ENCODE assay signal across 10 cellular contexts in the genomic region with DNA sequence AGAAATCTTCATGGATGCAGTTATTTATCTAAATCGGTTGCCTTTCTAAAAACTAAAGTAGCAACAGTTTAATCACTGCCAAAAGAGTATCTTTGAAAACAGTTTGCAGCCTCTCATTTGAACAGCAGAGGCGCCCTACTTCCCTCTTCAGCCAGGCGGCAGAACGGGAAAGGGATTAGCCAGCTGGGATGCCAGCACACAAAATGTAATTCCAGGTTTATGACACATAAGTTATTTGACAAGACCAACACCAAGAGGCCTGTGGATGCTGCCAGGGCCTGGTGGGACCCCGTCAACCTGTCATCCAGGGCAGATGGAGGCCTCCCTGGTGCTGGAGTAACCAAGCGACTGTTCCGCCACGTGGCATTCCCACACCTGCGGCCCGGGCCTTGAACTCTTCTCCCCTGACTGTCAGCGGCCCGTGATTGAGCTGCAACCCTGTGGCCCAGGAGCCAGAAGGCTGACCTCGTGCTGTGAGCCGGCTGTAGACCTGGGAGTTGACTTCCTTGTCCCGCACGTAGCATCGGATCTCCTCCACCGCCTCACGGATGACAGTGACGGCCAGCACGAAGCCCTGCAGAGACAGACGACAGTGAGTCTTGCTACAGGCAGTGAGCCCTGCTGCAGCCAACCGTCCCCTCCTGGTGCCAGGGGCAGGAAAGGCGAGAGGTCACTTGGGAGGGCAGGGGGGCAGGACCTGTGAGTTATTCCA. TPM values are rescaled to one million over a fixed set of nuclear protein-coding genes. Genes with fewer than 3 reads are reported as not detected.
A peak's percentile ranks its signal among the peaks of the same experiment; 100 is the strongest.
DNase-seq lines count a peak whose midpoint lies in the region; ATAC-seq and TF ChIP-seq lines count a peak whose summit lies in the region.
"Had no signal": no experiment of that assay in that cellular context is flagged by ENCODE, and none has a peak within 500 bp of the region (broad histone marks: within the 10 kb centered on the region; RNA-seq: fewer than 3 reads in every experiment).

No MANE protein-coding gene starts in this region.

- DNase-seq in astrocyte of the hippocampus (ENCODE audit: low read depth, low spot score) (peak; percentile 46), kidney tubule cell (ENCODE audit: low spot score) (peak; percentile 32), NCI-H1694 (lab: John Stamatoyannopoulos, UW) (no peak), NCI-H1048 (lab: John Stamatoyannopoulos, UW) (no peak), Karpas-422 (no peak)
- DNase-seq: NCI-H1092 treated with DMSO at 0.1 percent for 48 hours had no signal

- no peaks in the 10 kb centered on the region; the same call in 1 of the 2 replicates for H3K4me1 ChIP-seq in HEK293 (ENCODE audit: control insufficient read depth, insufficient read depth, low read length)
- H3K4me1 ChIP-seq in Karpas-422 (ENCODE audit: low read length), result no peaks in the 10 kb centered on the region

- H3K79me2 ChIP-seq in Karpas-422 (ENCODE audit: low read length), result no peaks in the 10 kb centered on the region

- H3K27ac ChIP-seq in 22Rv1, result no peak overlapping the region
- H3K27ac ChIP-seq in HEK293 (ENCODE audit: extremely low read depth, low read depth, low read length), result no peak overlapping the region
- no peak overlapping the region for H3K27ac ChIP-seq in Karpas-422 (ENCODE audit: low read length)
- H3K27ac ChIP-seq: parathyroid adenoma had no signal

- H3K4me3 ChIP-seq in HEK293 (ENCODE audit: low read depth, low read length) (no peak overlapping the region), Karpas-422 (ENCODE audit: low read length) (no peak overlapping the region)

- H3K9me3 ChIP-seq in HEK293 (ENCODE audit: control insufficient read depth, insufficient read depth, low read depth, low read length), result no peaks in the 10 kb centered on the region
- H3K9me3 ChIP-seq in Karpas-422 (ENCODE audit: low read length), result no peaks in the 10 kb centered on the region

- H3K9me2 ChIP-seq in Karpas-422 (replicated peaks; ENCODE audit: insufficient read depth, low read length), result no peaks in the 10 kb centered on the region

- H3K9ac ChIP-seq in Karpas-422 (ENCODE audit: low read length), result no peak overlapping the region
- H3K9ac ChIP-seq: parathyroid adenoma had no signal

- ATAC-seq in HG03196 (IDR thresholded peaks at IDR 0.05; ENCODE audit: unreplicated experiment), result no peak

- H4K20me1 ChIP-seq in Karpas-422 (ENCODE audit: insufficient read depth, low read depth, low read length), result no peaks in the 10 kb centered on the region

- H3K36me3 ChIP-seq in HEK293 (ENCODE audit: control insufficient read depth in 2 of 2, insufficient read depth in 1 of 2, low read length in 2 of 2) (no peaks in the 10 kb centered on the region; a peak in 1 of 3 replicates), Karpas-422 (ENCODE audit: insufficient read depth, low read length) (no peaks in the 10 kb centered on the region)

- H2AFZ ChIP-seq in Karpas-422 (ENCODE audit: low read length), result no peak overlapping the region
- H2AFZ ChIP-seq: parathyroid adenoma had no signal

- POLR2A ChIA-PET in HEK293 (lab: Yijun Ruan, JAX), result no interaction called here

- no peaks in the 10 kb centered on the region for H3K27me3 ChIP-seq in Karpas-422 (ENCODE audit: low read length)

- CTCF ChIA-PET in HEK293 (lab: Yijun Ruan, JAX), result no interaction called here

- H3K4me2 ChIP-seq in Karpas-422 (ENCODE audit: low read depth, low read length, poor library complexity, severe bottlenecking), result no peak overlapping the region

- TF ChIP-seq CTCF in 22Rv1 (IDR thresholded peaks at IDR 0.05), result peak; percentile 37; the same call in 1 of the 2 replicates
- TF ChIP-seq CTCF in HEK293 (tag by site-specific recombination; IDR thresholded peaks at IDR 0.05), result no peak

TF ChIP-seq in HEK293, 187 proteins besides CTCF, POLR2A, EP300 and RAD21:
- TF ChIP-seq ZNF596 (tag by site-specific recombination; IDR thresholded peaks at IDR 0.05) (0 out of 2 replicates have a peak, but pooled peaks have one; percentile 20), INSM2 (tag by site-specific recombination; IDR thresholded peaks at IDR 0.05) (no peak), ZNF600 (tag by site-specific recombination; IDR thresholded peaks at IDR 0.05) (peak; percentile 98), SCRT2 (tag by site-specific recombination; IDR thresholded peaks at IDR 0.05) (peak; percentile 59)
- TF ChIP-seq, protein P1, sequence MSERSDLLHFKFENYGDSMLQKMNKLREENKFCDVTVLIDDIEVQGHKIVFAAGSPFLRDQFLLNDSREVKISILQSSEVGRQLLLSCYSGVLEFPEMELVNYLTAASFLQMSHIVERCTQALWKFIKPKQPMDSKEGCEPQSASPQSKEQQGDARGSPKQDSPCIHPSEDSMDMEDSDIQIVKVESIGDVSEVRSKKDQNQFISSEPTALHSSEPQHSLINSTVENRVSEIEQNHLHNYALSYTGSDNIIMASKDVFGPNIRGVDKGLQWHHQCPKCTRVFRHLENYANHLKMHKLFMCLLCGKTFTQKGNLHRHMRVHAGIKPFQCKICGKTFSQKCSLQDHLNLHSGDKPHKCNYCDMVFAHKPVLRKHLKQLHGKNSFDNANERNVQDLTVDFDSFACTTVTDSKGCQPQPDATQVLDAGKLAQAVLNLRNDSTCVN (tag by site-specific recombination; optimal IDR thresholded peaks at IDR 0.05), result no peak

RNA-seq across cellular contexts. Expression of gene ATP9A, which starts 55.5 kb away (rescaled TPM):
- 0.04 and 0.19 TPM in 2 replicates for total RNA-seq in Karpas-422 (2014; rRNA removed; shearing (Covaris generic); ENCODE audit: low replicate concordance)

Comparison
In these comparisons a context has a peak if more than half of its experiments do, and no peak if none do; other contexts are left out.
1. DNase-seq: peak in astrocyte of the hippocampus (single experiment) and kidney tubule cell (single experiment); none in NCI-H1694 (single experiment), NCI-H1048 (single experiment) and Karpas-422 (single experiment).